17 cellular contexts compared by ENCODE assay signal in the genomic region with DNA sequence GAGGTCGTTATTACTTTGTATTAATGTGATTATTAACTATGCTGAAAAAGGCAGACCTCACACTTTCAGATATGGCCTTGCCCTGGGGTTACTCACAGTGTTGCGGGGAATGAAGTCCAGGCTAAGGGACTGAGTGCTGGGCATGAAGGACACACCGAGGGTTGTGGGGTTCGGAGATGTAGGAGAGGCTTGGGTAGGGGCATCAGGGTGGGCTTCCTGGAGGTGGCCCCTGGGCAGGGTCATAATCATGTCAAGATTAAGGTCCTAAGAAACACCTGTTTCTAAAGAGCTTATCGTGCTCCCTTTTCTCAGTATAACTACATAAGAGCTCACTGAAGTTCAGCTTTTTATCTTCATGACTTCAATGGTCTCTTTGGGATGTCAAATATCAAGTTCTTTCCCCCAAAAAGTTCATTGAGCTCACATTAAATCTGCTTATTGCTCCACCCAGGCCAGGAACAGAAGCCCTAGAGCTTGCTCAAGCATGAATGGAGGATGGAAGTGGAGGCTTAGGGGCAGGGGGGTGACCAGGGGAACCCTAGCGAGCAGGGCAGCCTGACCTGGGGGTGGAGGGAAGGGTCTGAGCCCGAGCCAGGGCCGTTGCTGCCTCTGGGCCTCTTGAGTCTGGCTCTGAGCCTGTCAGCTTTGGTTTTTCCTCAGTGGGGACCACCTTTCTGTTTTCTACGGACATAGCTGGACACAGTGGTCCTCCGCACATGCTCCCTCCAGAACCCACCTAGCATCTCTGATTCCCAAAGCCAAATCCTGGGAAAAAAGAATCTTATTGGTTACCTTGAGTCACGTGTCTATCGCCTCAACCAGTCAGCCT. TPM values are rescaled to one million over a fixed set of nuclear protein-coding genes. Genes with fewer than 3 reads are reported as not detected.
A peak's percentile ranks its signal among the peaks of the same experiment; 100 is the strongest.
DNase-seq lines count a peak whose midpoint lies in the region; ATAC-seq, FAIRE-seq and TF ChIP-seq lines count a peak whose summit lies in the region.
"Had no signal": no experiment of that assay in that cellular context is flagged by ENCODE, and none has a peak within 500 bp of the region (broad histone marks: within the 10 kb centered on the region; RNA-seq: fewer than 3 reads in every experiment).

No MANE protein-coding gene starts in this region.

- BruUV-seq in PC-9 (replicated peaks; lab: Mats Ljungman, UMichigan) (no TSS peak), HepG2 (replicated peaks; lab: Mats Ljungman, UMichigan) (no TSS peak)

- POLR2A ChIA-PET in PC-9 (lab: Charles Lee; ENCODE audit: unreplicated experiment) (no interaction called here), HepG2 (lab: Yijun Ruan, JAX) (interaction anchor here (1.4 kb wide), 1 partner anchor 58 kb away, joined by 3 read pairs; no protein-coding TSS in a partner anchor)

- TF ChIP-seq CTCF in PC-9 (conservative IDR thresholded peaks at IDR 0.05) (no peak), HepG2 (CRISPR knock-in tag; IDR thresholded peaks at IDR 0.05) (no peak), sigmoid colon (IDR thresholded peaks at IDR 0.05) (no peak)

- TF ChIP-seq POLR2A in HepG2 (IDR thresholded peaks at IDR 0.05; ENCODE audit: insufficient read depth in 1 of 2, low read depth in 2 of 2, low read length in 2 of 2), result no peak
- no peak for TF ChIP-seq POLR2A in sigmoid colon (IDR thresholded peaks at IDR 0.05)

- H3F3A ChIP-seq in PC-9 (ENCODE audit: insufficient read depth, low read depth), result peaks cover 28% of the 10 kb centered on the region; the same call in 1 of the 2 replicates

- no peak for TF ChIP-seq RAD21 in HepG2 (CRISPR knock-in tag; IDR thresholded peaks at IDR 0.05)

- peaks cover 30% of the 10 kb centered on the region for H3K4me1 ChIP-seq in PC-9 (replicated peaks; ENCODE audit: insufficient read depth)
- no peaks in the 10 kb centered on the region for H3K4me1 ChIP-seq in HepG2 (ENCODE audit: insufficient read depth, low read length)
- H3K4me1 ChIP-seq in sigmoid colon, result no peaks in the 10 kb centered on the region

- peak; percentile 26 for FAIRE-seq in HTR-8/SVneo (lab: Jason Lieb, UNC)
- FAIRE-seq in HepG2 (lab: Jason Lieb, UNC), result no peak
- FAIRE-seq: H54 had no signal

- no peak overlapping the region for H3K9ac ChIP-seq in HepG2 (ENCODE audit: insufficient read depth, low read depth, low read length)

- CTCF ChIA-PET in PC-9 (lab: Charles Lee) (no interaction called here), HepG2 (lab: Yijun Ruan, JAX; ENCODE audit: low intra/inter-chr PET ratio, low total read pairs) (no interaction called here)

- WGBS in HepG2 (ENCODE audit: low lambda C conversion rate), result 34% methylated on average over 12 of the region's 12 CpGs
- 74 to 89% methylated on average over 12 of the region's 12 CpGs for WGBS in sigmoid colon, 2 donors

- H3K27me3 ChIP-seq in PC-9 (ENCODE audit: insufficient read depth, low read depth) (no peaks in the 10 kb centered on the region), HepG2 (ENCODE audit: control insufficient read depth in 1 of 2, insufficient read depth in 2 of 2, low read length in 2 of 2) (peaks cover 3 to 23% of the 10 kb centered on the region in 2 experiments; a peak in 4 of 5 replicates), sigmoid colon (no peaks in the 10 kb centered on the region)

- DNase-seq in HTR-8/SVneo (ENCODE audit: insufficient read length, low spot score) (no peak), PC-9 (no peak), HepG2 (ENCODE audit: low spot score) (no peak), sigmoid colon (peak; percentile 28), SHP77 treated with DMSO at 0.1 percent for 48 hours (lab: John Stamatoyannopoulos, UW) (no peak)
- DNase-seq: CD4-positive, alpha-beta T cell; DMS53; MV-4-11; NCI-H1417 treated with DMSO at 0.1 percent for 48 hours; NCI-H2029; NCI-H2171 treated with DMSO at 0.1 percent for 48 hours; Right ventricle myocardium superior had no signal

- no peak for TF ChIP-seq EP300 in HepG2 (IDR thresholded peaks at IDR 0.05; ENCODE audit: low read depth in 2 of 2, low read length in 2 of 2)
- no peak for TF ChIP-seq EP300 in HepG2 (CRISPR knock-in tag; IDR thresholded peaks at IDR 0.05; ENCODE audit: borderline replicate concordance)
- TF ChIP-seq EP300 in sigmoid colon (IDR thresholded peaks at IDR 0.05), result no peak

- no peak overlapping the region for H3K27ac ChIP-seq in PC-9
- H3K27ac ChIP-seq in HepG2 (ENCODE audit: extremely low read length, insufficient read depth, low read length), result no peak overlapping the region
- no peak overlapping the region for H3K27ac ChIP-seq in sigmoid colon

- 0 out of 2 replicates have a peak overlapping the region, but pooled peaks have one; percentile 14 for H3K4me2 ChIP-seq in PC-9
- H3K4me2 ChIP-seq in HepG2 (ENCODE audit: low read depth, low read length), result no peak overlapping the region

- H4K20me1 ChIP-seq in PC-9 (ENCODE audit: insufficient read depth) (no peaks in the 10 kb centered on the region), HepG2 (ENCODE audit: insufficient read depth, low read length) (no peaks in the 10 kb centered on the region)

- ATAC-seq in HepG2, result no peak
- ATAC-seq in GM21390 (IDR thresholded peaks at IDR 0.05; ENCODE audit: unreplicated experiment), result no peak
- ATAC-seq in GM21515 (IDR thresholded peaks at IDR 0.05; ENCODE audit: unreplicated experiment), result no peak

- in situ Hi-C loops in HepG2 (cut with HindIII; ENCODE audit: extremely low pct_ligation_motif_present, low pct_unique_long_range_greater_than_20kb), result loop anchor here (25.0 kb wide), 1 partner anchor 640 kb away; no protein-coding TSS in a partner anchor

- H2AFZ ChIP-seq in PC-9 (no peak overlapping the region), HepG2 (ENCODE audit: low read length) (no peak overlapping the region)

- intact Hi-C loops in PC-9 (cut with micrococcal nuclease; ENCODE audit: unreplicated experiment), result no loop called here
- intact Hi-C loops in HepG2 (cut with micrococcal nuclease; ENCODE audit: unreplicated experiment), result no loop called here
- intact Hi-C loops in sigmoid colon (cut with DNase I), result no loop called here

- H3K9me2 ChIP-seq in PC-9 (ENCODE audit: insufficient read depth), result no peaks in the 10 kb centered on the region

- no peaks in the 10 kb centered on the region for H3K9me3 ChIP-seq in PC-9 (ENCODE audit: insufficient read depth, low read depth)
- H3K9me3 ChIP-seq in HepG2 (ENCODE audit: low read length), result no peaks in the 10 kb centered on the region
- no peaks in the 10 kb centered on the region for H3K9me3 ChIP-seq in sigmoid colon

- H3K79me2 ChIP-seq in PC-9 (ENCODE audit: low read depth) (no peaks in the 10 kb centered on the region), HepG2 (ENCODE audit: insufficient read depth, low read length) (no peaks in the 10 kb centered on the region)

- H3K36me3 ChIP-seq in PC-9 (ENCODE audit: low read depth), result no peaks in the 10 kb centered on the region
- no peaks in the 10 kb centered on the region for H3K36me3 ChIP-seq in HepG2 (replicated peaks in 1 of 2; ENCODE audit: control insufficient read depth in 1 of 2, insufficient read depth in 2 of 2, low read length in 2 of 2)
- no peaks in the 10 kb centered on the region for H3K36me3 ChIP-seq in sigmoid colon

- H3K4me3 ChIP-seq in PC-9 (no peak overlapping the region), HepG2 (replicated peaks in 1 of 3; ENCODE audit: insufficient read depth in 1 of 3, low read depth in 2 of 3, low read length in 3 of 3) (no peak overlapping the region), sigmoid colon (no peak overlapping the region)

RNA-seq across cellular contexts. Expression of a gene that starts 37.3 kb away (rescaled TPM):
- total RNA-seq in PC-9 (2021), result 286 and 333 TPM in 2 replicates
- 4.2 and 4.5 TPM in 2 replicates for total RNA-seq in HepG2 (2016; rRNA removed; fragmentation: Illumina TruSeq; extraction: Trizol)
- total RNA-seq in HepG2 (2016; cell fraction: cytosol; rRNA removed; fragmentation: Illumina TruSeq; extraction: Trizol; ENCODE audit: low read depth), result 0.61 and 0.88 TPM in 2 replicates
- 3.3 and 4.3 TPM in 2 replicates for total RNA-seq in HepG2 (2016; cell fraction: insoluble cytoplasmic fraction; rRNA removed; fragmentation: Illumina TruSeq; extraction: Trizol)
- 2.1 and 2.3 TPM in 2 replicates for total RNA-seq in HepG2 (2016; cell fraction: membrane; rRNA removed; fragmentation: Illumina TruSeq; extraction: Trizol)
- 4.3 and 4.5 TPM in 2 replicates for total RNA-seq in HepG2 (2016; cell fraction: nucleus; rRNA removed; fragmentation: Illumina TruSeq; extraction: Trizol)
- 46.4 and 52.3 TPM in 2 replicates for polyA plus RNA-seq in HepG2 (2011; rRNA removed)
- 39.7 and 45.8 TPM in 2 replicates for polyA plus RNA-seq in HepG2 (2011; cell fraction: cytosol; rRNA removed)
- polyA plus RNA-seq in HepG2 (2011; cell fraction: nucleus; rRNA removed), result 48.4 and 54.8 TPM in 2 replicates
- polyA plus RNA-seq in HepG2 (2012), result 14.4 and 32.4 TPM in 2 replicates
- polyA plus RNA-seq in HepG2 (2016; cell fraction: cytosol; fragmentation: Illumina TruSeq; extraction: Trizol; ENCODE audit: low read depth), result 1.5 and 1.8 TPM in 2 replicates
- 5.3 and 7.5 TPM in 2 replicates for polyA plus RNA-seq in HepG2 (2016; cell fraction: insoluble cytoplasmic fraction; fragmentation: Illumina TruSeq; extraction: Trizol; ENCODE audit: low read depth)
- 2.5 TPM in 2 replicates for polyA plus RNA-seq in HepG2 (2016; cell fraction: membrane; fragmentation: Illumina TruSeq; extraction: Trizol; ENCODE audit: low read depth)
- polyA plus RNA-seq in HepG2 (2016; cell fraction: nucleus; fragmentation: Illumina TruSeq; extraction: Trizol; ENCODE audit: insufficient read depth, low read depth), result 7.7 and 9.8 TPM in 2 replicates
- 39.1 and 112 TPM in 2 replicates for polyA minus RNA-seq in HepG2 (2011; rRNA and poly(A)+ RNA removed; ENCODE audit: low replicate concordance)
- polyA minus RNA-seq in HepG2 (2011; cell fraction: cytosol; rRNA and poly(A)+ RNA removed), result 43.5 and 48.8 TPM in 2 replicates
- 26.7 and 32.2 TPM in 2 replicates for polyA minus RNA-seq in HepG2 (2011; cell fraction: nucleus; rRNA and poly(A)+ RNA removed)
- 100 to 1,000 TPM in 2 of 4 donors, 10 to 100 TPM in 2; 14.8 to 104 (median 60.7) TPM for total RNA-seq in sigmoid colon
- polyA plus RNA-seq in sigmoid colon, result 10 to 100 TPM in 1 of 3 donors, 1 to 10 TPM in 2; 6.5 to 71.1 (median 7.2) TPM

RNA-seq across cellular contexts. Expression of a gene that starts 58.2 kb away (rescaled TPM):
- total RNA-seq in PC-9 (2021) (0.22 and 0.30 TPM in 2 replicates), HepG2 (2016; rRNA removed; fragmentation: Illumina TruSeq; extraction: Trizol) (0.04 and 0.07 TPM in 2 replicates), sigmoid colon (10 to 100 TPM in 3 of 4 donors, 1 to 10 TPM in 1; 9.2 to 39.1 (median 17.1) TPM)
- total RNA-seq in HepG2 (2016; cell fraction: cytosol; rRNA removed; fragmentation: Illumina TruSeq; extraction: Trizol; ENCODE audit: low read depth), result not detected in 2 replicates
- not detected in 2 replicates for total RNA-seq in HepG2 (2016; cell fraction: insoluble cytoplasmic fraction; rRNA removed; fragmentation: Illumina TruSeq; extraction: Trizol)
- not detected in 2 replicates for total RNA-seq in HepG2 (2016; cell fraction: membrane; rRNA removed; fragmentation: Illumina TruSeq; extraction: Trizol)
- total RNA-seq in HepG2 (2016; cell fraction: nucleus; rRNA removed; fragmentation: Illumina TruSeq; extraction: Trizol), result not detected in 2 replicates
- polyA plus RNA-seq in HepG2 (2011; rRNA removed) (not detected in 2 replicates), sigmoid colon (1 to 10 TPM in 2 of 3 donors, not detected in 1; 1.2 to 6.4 TPM)
- not detected in 2 replicates for polyA plus RNA-seq in HepG2 (2011; cell fraction: cytosol; rRNA removed)
- not detected in 2 replicates for polyA plus RNA-seq in HepG2 (2011; cell fraction: nucleus; rRNA removed)
- not detected in 2 replicates for polyA plus RNA-seq in HepG2 (2012)
- polyA plus RNA-seq in HepG2 (2016; cell fraction: cytosol; fragmentation: Illumina TruSeq; extraction: Trizol; ENCODE audit: low read depth), result not detected in 2 replicates
- not detected in 2 replicates for polyA plus RNA-seq in HepG2 (2016; cell fraction: insoluble cytoplasmic fraction; fragmentation: Illumina TruSeq; extraction: Trizol; ENCODE audit: low read depth)
- not detected in 2 replicates for polyA plus RNA-seq in HepG2 (2016; cell fraction: membrane; fragmentation: Illumina TruSeq; extraction: Trizol; ENCODE audit: low read depth)
- not detected in 2 replicates for polyA plus RNA-seq in HepG2 (2016; cell fraction: nucleus; fragmentation: Illumina TruSeq; extraction: Trizol; ENCODE audit: insufficient read depth, low read depth)
- polyA minus RNA-seq in HepG2 (2011; rRNA and poly(A)+ RNA removed; ENCODE audit: low replicate concordance), result 0.02 TPM in 1 of 2 replicates, not detected in the other
- not detected in 2 replicates for polyA minus RNA-seq in HepG2 (2011; cell fraction: cytosol; rRNA and poly(A)+ RNA removed)
- not detected in 2 replicates for polyA minus RNA-seq in HepG2 (2011; cell fraction: nucleus; rRNA and poly(A)+ RNA removed)
- total RNA-seq: CD4-positive, alpha-beta T cell; NCI-H460 had no signal
- polyA plus RNA-seq: IgD-negative memory B cell had no signal
